In genomic region chr4:48673537-48673936, GRCh38 we compare ENCODE assay signal across 33 cellular contexts.
"Had no signal": no experiment of that assay in that cellular context is flagged by ENCODE, and none has a peak within 500 bp of the region (broad histone marks: within the 10 kb centered on the region; RNA-seq: fewer than 3 reads in every experiment).

No MANE protein-coding gene starts in this region.

- H3K4me3 ChIP-seq: adrenal gland, body of pancreas, breast epithelium had no signal

- H3K4me1 ChIP-seq: body of pancreas, breast epithelium had no signal

- H3K9me3 ChIP-seq: adrenal gland, body of pancreas, breast epithelium had no signal

- H3K27me3 ChIP-seq: adrenal gland, body of pancreas, brain microvascular endothelial cell, breast epithelium had no signal

- H3K27ac ChIP-seq: adrenal gland, body of pancreas, brain microvascular endothelial cell, breast epithelium, VCaP had no signal

- FAIRE-seq: TTC549 had no signal

- DNase-seq: activated B cell treated with CpG ODN at 0.5 μM for 24 hours; activated CD4-positive, alpha-beta memory T cell treated with anti-CD3 and anti-CD28 coated beads for 36 hours; activated CD4-positive, alpha-beta T cell treated with anti-CD3 and anti-CD28 coated beads for 4 hours; activated CD4-positive, alpha-beta T cell treated with anti-CD3 and anti-CD28 coated beads, Interleukin-2, amount 10 ng/mL, durations not matched to agents 24 days and 14 days; activated CD4-positive, alpha-beta T cell treated with anti-CD3 and anti-CD28 coated beads, Interleukin-2, amount 50 U/mL, for 1 hour; activated CD4-positive, alpha-beta T cell treated with anti-CD3 and anti-CD28 coated beads, Interleukin-2, amount 50 U/mL, for 4 hours; activated CD4-positive, CD25-positive, alpha-beta regulatory T cell treated with anti-CD3 and anti-CD28 coated beads, Interleukin-2, amount 50 U/mL, for 72 hours; activated CD8-positive, alpha-beta memory T cell treated with anti-CD3 and anti-CD28 coated beads, Interleukin-2, amount 50 U/mL, for 4 hours; activated CD8-positive, alpha-beta T cell treated with anti-CD3 and anti-CD28 coated beads for 36 hours; activated effector memory CD4-positive, alpha-beta T cell treated with anti-CD3 and anti-CD28 coated beads, Interleukin-2, amount 50 U/mL, for 16 hours; activated gamma-delta T cell treated with Interleukin-2 at 50 U/mL for 16 hours; activated naive CD4-positive, alpha-beta T cell; activated naive CD4-positive, alpha-beta T cell treated with anti-CD3 and anti-CD28 coated beads for 36 hours; activated naive CD4-positive, alpha-beta T cell treated with anti-CD3 and anti-CD28 coated beads, Interleukin-2, amount 50 U/mL, for 16 hours; activated naive CD8-positive, alpha-beta T cell treated with anti-CD3 and anti-CD28 coated beads for 36 hours; activated T-cell treated with anti-CD3 and anti-CD28 coated beads for 4 hours; activated T-cell treated with anti-CD3 and anti-CD28 coated beads, Interleukin-2, amount 50 U/mL, for 1 hour; activated T-cell treated with anti-CD3 and anti-CD28 coated beads, Interleukin-2, amount 50 U/mL, for 4 hours; activated T-cell treated with anti-CD3 and anti-CD28 coated beads, Interleukin-2, amount 50 U/mL, for 72 hours; adrenal gland; amniotic stem cell; aorta; body of pancreas; brain microvascular endothelial cell; central memory CD4-positive, alpha-beta T cell; T-helper 1 cell; T-helper 2 cell; T-helper 9 cell had no signal

- ATAC-seq: activated CD8-positive, alpha-beta T cell treated with anti-CD3 and anti-CD28 coated beads for 36 hours; activated naive CD4-positive, alpha-beta T cell treated with anti-CD3 and anti-CD28 coated beads, Interleukin-2, amount 50 U/mL, for 72 hours; activated T-cell treated with anti-CD3 and anti-CD28 coated beads, Interleukin-2, amount 50 U/mL, for 4 hours; activated T-cell treated with anti-CD3 and anti-CD28 coated beads, Interleukin-2, amount 50 U/mL, for 72 hours; activated T-helper 17 cell treated with anti-CD3 and anti-CD28 coated beads, Interleukin-2, amount 50 U/mL, for 72 hours; body of pancreas had no signal

- H3K36me3 ChIP-seq: adrenal gland, brain microvascular endothelial cell, breast epithelium had no signal
